In the genomic region with DNA sequence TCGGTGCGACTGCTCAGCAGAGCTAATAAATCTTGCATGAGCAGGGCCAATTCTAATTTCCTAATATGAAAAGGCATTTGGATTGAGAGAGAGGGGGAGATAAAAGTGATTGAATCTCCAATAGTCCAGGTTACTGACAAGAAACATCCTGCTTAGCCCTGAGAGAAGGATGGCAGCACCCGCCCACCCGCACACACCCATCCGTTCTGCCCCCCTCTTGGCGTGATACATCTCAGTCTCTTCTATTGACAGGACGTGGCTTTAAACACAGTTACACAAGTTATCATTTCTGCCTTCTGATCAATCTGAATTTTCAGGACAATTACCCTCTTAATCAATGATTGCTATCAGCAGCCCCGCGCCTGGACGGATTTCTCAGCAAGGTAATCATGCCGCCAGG, we compare ENCODE assay signal across 22 cellular contexts. TPM values are rescaled to one million over a fixed set of nuclear protein-coding genes. Genes with fewer than 3 reads are reported as not detected.
DNase-seq lines count a peak whose midpoint lies in the region; ATAC-seq and TF ChIP-seq lines count a peak whose summit lies in the region.
"Had no signal": no experiment of that assay in that cellular context is flagged by ENCODE, and none has a peak within 500 bp of the region (broad histone marks: within the 10 kb centered on the region; RNA-seq: fewer than 3 reads in every experiment).

No MANE protein-coding gene starts in this region.

- H3K4me1 Mint-ChIP-seq in activated CD8-positive, alpha-beta T cell treated with anti-CD3 and anti-CD28 coated beads for 36 hours (ENCODE audit: low read depth) = peaks cover 19% of the 10 kb centered on the region
- peaks cover 12% of the 10 kb centered on the region for H3K4me1 Mint-ChIP-seq in activated CD8-positive, alpha-beta T cell treated with anti-CD3 and anti-CD28 coated beads, Interleukin-2, amount 10 ng/mL, durations not matched to agents 7 days and 5 days (ENCODE audit: low read depth)
- peaks cover 6 to 46% (median 14%) of the 10 kb centered on the region in 4 donors for H3K4me1 Mint-ChIP-seq in CD4-positive, CD25-positive, alpha-beta regulatory T cell
- H3K4me1 Mint-ChIP-seq in endothelial cell (ENCODE audit: unreplicated experiment) = peaks cover 31% of the 10 kb centered on the region
- H3K4me1 Mint-ChIP-seq in stimulated activated effector memory CD8-positive, alpha-beta T cell treated with anti-CD3 and anti-CD28 coated beads, Interleukin-12 subunit alpha, Interleukin-12 subunit beta, amount 100 ng/mL, for 72 hours = peaks cover 10% of the 10 kb centered on the region

- POLR2A ChIA-PET in activated CD8-positive, alpha-beta T cell treated with anti-CD3 and anti-CD28 coated beads for 36 hours (lab: Charles Lee) = no interaction called here
- POLR2A ChIA-PET in activated CD8-positive, alpha-beta T cell treated with anti-CD3 and anti-CD28 coated beads, Interleukin-2, amount 10 ng/mL, durations not matched to agents 7 days and 5 days (lab: Charles Lee) = no interaction called here

- no peaks in the 10 kb centered on the region for H3K27me3 ChIP-seq in CD4-positive, CD25-positive, alpha-beta regulatory T cell (ENCODE audit: control insufficient read depth, insufficient read depth, low read length)
- no peaks in the 10 kb centered on the region for H3K27me3 ChIP-seq in SJCRH30
- no peaks in the 10 kb centered on the region for H3K27me3 ChIP-seq in hepatocyte
- H3K27me3 ChIP-seq: BLaER1 had no signal

- no peaks in the 10 kb centered on the region for H3K79me2 ChIP-seq in hepatocyte

- no peak overlapping the region for H3K4me3 Mint-ChIP-seq in activated CD8-positive, alpha-beta T cell treated with anti-CD3 and anti-CD28 coated beads for 36 hours
- H3K4me3 Mint-ChIP-seq in activated CD8-positive, alpha-beta T cell treated with anti-CD3 and anti-CD28 coated beads, Interleukin-2, amount 10 ng/mL, durations not matched to agents 7 days and 5 days = no peak overlapping the region
- H3K4me3 Mint-ChIP-seq in CD4-positive, CD25-positive, alpha-beta regulatory T cell = peak overlapping the region in 1 of 4 donors; percentile 13
- H3K4me3 Mint-ChIP-seq in endothelial cell (ENCODE audit: unreplicated experiment) = no peak overlapping the region
- H3K4me3 Mint-ChIP-seq in stimulated activated effector memory CD8-positive, alpha-beta T cell treated with anti-CD3 and anti-CD28 coated beads, Interleukin-12 subunit alpha, Interleukin-12 subunit beta, amount 100 ng/mL, for 72 hours = no peak overlapping the region
- H3K4me3 Mint-ChIP-seq: CD4-positive, alpha-beta memory T cell; GM23338; HFFc6 had no signal

- WGBS in hepatocyte (ENCODE audit: low lambda C conversion rate, missing lambda C conversion rate) = 95% methylated on average over 11 of the region's 11 CpGs

- intact Hi-C loops in activated CD8-positive, alpha-beta T cell treated with anti-CD3 and anti-CD28 coated beads for 36 hours (cut with micrococcal nuclease) = no loop called here

- no peaks in the 10 kb centered on the region for H3K27me3 Mint-ChIP-seq in activated CD8-positive, alpha-beta T cell treated with anti-CD3 and anti-CD28 coated beads for 36 hours
- no peaks in the 10 kb centered on the region for H3K27me3 Mint-ChIP-seq in activated CD8-positive, alpha-beta T cell treated with anti-CD3 and anti-CD28 coated beads, Interleukin-2, amount 10 ng/mL, durations not matched to agents 7 days and 5 days (ENCODE audit: low read depth)
- no peaks in the 10 kb centered on the region for H3K27me3 Mint-ChIP-seq in CD4-positive, CD25-positive, alpha-beta regulatory T cell
- H3K27me3 Mint-ChIP-seq in endothelial cell (ENCODE audit: unreplicated experiment) = peaks cover 8% of the 10 kb centered on the region
- H3K27me3 Mint-ChIP-seq: CD4-positive, alpha-beta memory T cell had no signal

- H3K27ac Mint-ChIP-seq in activated CD8-positive, alpha-beta T cell treated with anti-CD3 and anti-CD28 coated beads for 36 hours = no peak overlapping the region
- H3K27ac Mint-ChIP-seq in activated CD8-positive, alpha-beta T cell treated with anti-CD3 and anti-CD28 coated beads, Interleukin-2, amount 10 ng/mL, durations not matched to agents 7 days and 5 days = no peak overlapping the region
- H3K27ac Mint-ChIP-seq in CD4-positive, CD25-positive, alpha-beta regulatory T cell = peak overlapping the region in 2 of 3 donors; percentile 61 to 84
- H3K27ac Mint-ChIP-seq in endothelial cell (ENCODE audit: unreplicated experiment) = peak overlapping the region; percentile 15
- H3K27ac Mint-ChIP-seq in stimulated activated effector memory CD8-positive, alpha-beta T cell treated with anti-CD3 and anti-CD28 coated beads, Interleukin-12 subunit alpha, Interleukin-12 subunit beta, amount 100 ng/mL, for 72 hours = peak overlapping the region; percentile 46
- H3K27ac Mint-ChIP-seq: GM23338, HFFc6 had no signal

- H4K20me1 ChIP-seq in hepatocyte (ENCODE audit: insufficient read depth, poor library complexity, severe bottlenecking) = no peaks in the 10 kb centered on the region

- H2AFZ ChIP-seq in hepatocyte = no peak overlapping the region
- H2AFZ ChIP-seq: GM23338 had no signal

- H3K36me3 ChIP-seq in CD4-positive, CD25-positive, alpha-beta regulatory T cell (ENCODE audit: control insufficient read depth, insufficient read depth, low read length) = no peaks in the 10 kb centered on the region
- H3K36me3 ChIP-seq in SJCRH30 = no peaks in the 10 kb centered on the region
- H3K36me3 ChIP-seq in hepatocyte (replicated peaks; ENCODE audit: insufficient read depth, low read depth) = no peaks in the 10 kb centered on the region
- H3K36me3 ChIP-seq: HAP-1 had no signal

- CTCF ChIA-PET in activated CD8-positive, alpha-beta T cell treated with anti-CD3 and anti-CD28 coated beads for 36 hours (lab: Charles Lee) = no interaction called here
- CTCF ChIA-PET in activated CD8-positive, alpha-beta T cell treated with anti-CD3 and anti-CD28 coated beads, Interleukin-2, amount 10 ng/mL, durations not matched to agents 7 days and 5 days (lab: Charles Lee) = no interaction called here

- H3K36me3 Mint-ChIP-seq in activated CD8-positive, alpha-beta T cell treated with anti-CD3 and anti-CD28 coated beads for 36 hours (ENCODE audit: low read depth) = no peaks in the 10 kb centered on the region
- no peaks in the 10 kb centered on the region for H3K36me3 Mint-ChIP-seq in activated CD8-positive, alpha-beta T cell treated with anti-CD3 and anti-CD28 coated beads, Interleukin-2, amount 10 ng/mL, durations not matched to agents 7 days and 5 days (ENCODE audit: low read depth)
- H3K36me3 Mint-ChIP-seq in CD4-positive, CD25-positive, alpha-beta regulatory T cell = peaks cover 11% of the 10 kb centered on the region
- H3K36me3 Mint-ChIP-seq in endothelial cell (ENCODE audit: low read depth, unreplicated experiment) = peaks cover 10% of the 10 kb centered on the region
- no peaks in the 10 kb centered on the region for H3K36me3 Mint-ChIP-seq in stimulated activated effector memory CD8-positive, alpha-beta T cell treated with anti-CD3 and anti-CD28 coated beads, Interleukin-12 subunit alpha, Interleukin-12 subunit beta, amount 100 ng/mL, for 72 hours

- no peaks in the 10 kb centered on the region for H3K9me3 Mint-ChIP-seq in activated CD8-positive, alpha-beta T cell treated with anti-CD3 and anti-CD28 coated beads for 36 hours
- no peaks in the 10 kb centered on the region for H3K9me3 Mint-ChIP-seq in activated CD8-positive, alpha-beta T cell treated with anti-CD3 and anti-CD28 coated beads, Interleukin-2, amount 10 ng/mL, durations not matched to agents 7 days and 5 days (ENCODE audit: insufficient read depth)
- H3K9me3 Mint-ChIP-seq in CD4-positive, CD25-positive, alpha-beta regulatory T cell = no peaks in the 10 kb centered on the region
- no peaks in the 10 kb centered on the region for H3K9me3 Mint-ChIP-seq in endothelial cell (ENCODE audit: unreplicated experiment)
- no peaks in the 10 kb centered on the region for H3K9me3 Mint-ChIP-seq in stimulated activated effector memory CD8-positive, alpha-beta T cell treated with anti-CD3 and anti-CD28 coated beads, Interleukin-12 subunit alpha, Interleukin-12 subunit beta, amount 100 ng/mL, for 72 hours
- H3K9me3 Mint-ChIP-seq: CD4-positive, alpha-beta memory T cell; GM23338; HFFc6 had no signal

- H3K9me3 ChIP-seq in CD4-positive, CD25-positive, alpha-beta regulatory T cell (ENCODE audit: control insufficient read depth in 2 of 2, low read length in 2 of 2) = no peaks in the 10 kb centered on the region
- H3K9me3 ChIP-seq in SJCRH30 (replicated peaks) = no peaks in the 10 kb centered on the region
- no peaks in the 10 kb centered on the region for H3K9me3 ChIP-seq in hepatocyte (ENCODE audit: low read depth)
- H3K9me3 ChIP-seq: BLaER1, Caco-2, HAP-1 had no signal

- H3K4me3 ChIP-seq in CD4-positive, CD25-positive, alpha-beta regulatory T cell (ENCODE audit: low read depth, low read length) = no peak overlapping the region
- H3K4me3 ChIP-seq in SJCRH30 (no peak overlapping the region), hepatocyte (no peak overlapping the region)
- H3K4me3 ChIP-seq: BLaER1, GM23338, HAP-1, K562 had no signal

- H3K9me2 ChIP-seq in hepatocyte (replicated peaks; ENCODE audit: insufficient read depth) = no peaks in the 10 kb centered on the region

- no peak for TF ChIP-seq CTCF in activated CD8-positive, alpha-beta T cell treated with anti-CD3 and anti-CD28 coated beads for 36 hours (IDR thresholded peaks at IDR 0.05)
- TF ChIP-seq CTCF in endothelial cell (IDR thresholded peaks at IDR 0.05; ENCODE audit: unreplicated experiment) (no peak), hepatocyte (IDR thresholded peaks at IDR 0.05; ENCODE audit: poor library complexity) (no peak)

- H3K27ac ChIP-seq in CD4-positive, CD25-positive, alpha-beta regulatory T cell (ENCODE audit: insufficient read depth, low read length, poor library complexity, severe bottlenecking) = no peak overlapping the region
- H3K27ac ChIP-seq in SJCRH30 (no peak overlapping the region), hepatocyte (no peak overlapping the region)
- H3K27ac ChIP-seq: BLaER1 had no signal

- H3K4me1 ChIP-seq in CD4-positive, CD25-positive, alpha-beta regulatory T cell (ENCODE audit: control insufficient read depth, insufficient read depth, low read length, poor library complexity, severe bottlenecking) = no peaks in the 10 kb centered on the region
- H3K4me1 ChIP-seq in SJCRH30 (no peaks in the 10 kb centered on the region), hepatocyte (ENCODE audit: insufficient read depth) (peaks cover 26% of the 10 kb centered on the region)
- H3K4me1 ChIP-seq: BLaER1 had no signal

- no peak for ATAC-seq in activated CD8-positive, alpha-beta T cell treated with anti-CD3 and anti-CD28 coated beads for 36 hours
- no peak for ATAC-seq in activated CD8-positive, alpha-beta T cell treated with anti-CD3 and anti-CD28 coated beads, Interleukin-2, amount 10 ng/mL, durations not matched to agents 7 days and 5 days
- peak in 1 of 2 donors; percentile 45 for ATAC-seq in CD4-positive, CD25-positive, alpha-beta regulatory T cell (ENCODE audit: low read depth in 2 of 2)
- ATAC-seq in stimulated activated effector memory CD8-positive, alpha-beta T cell treated with anti-CD3 and anti-CD28 coated beads, Interleukin-12 subunit alpha, Interleukin-12 subunit beta, amount 100 ng/mL, for 72 hours = no peak
- ATAC-seq: GM23338, HepG2, PC-3 had no signal

- H3K4me2 ChIP-seq in hepatocyte = no peak overlapping the region
- H3K4me2 ChIP-seq: BLaER1, GM23338 had no signal

- peak; percentile 14 for DNase-seq in activated CD8-positive, alpha-beta T cell treated with anti-CD3 and anti-CD28 coated beads for 36 hours
- DNase-seq in activated CD8-positive, alpha-beta T cell treated with anti-CD3 and anti-CD28 coated beads, Interleukin-2, amount 10 ng/mL, durations not matched to agents 7 days and 5 days = no peak
- peak in 1 of 3 donors; percentile 76 for DNase-seq in CD4-positive, CD25-positive, alpha-beta regulatory T cell
- DNase-seq in endothelial cell (ENCODE audit: low spot score) (no peak), SJCRH30 (no peak), hepatocyte (ENCODE audit: low spot score) (no peak)
- no peak for DNase-seq in stimulated activated effector memory CD8-positive, alpha-beta T cell treated with anti-CD3 and anti-CD28 coated beads, Interleukin-12 subunit alpha, Interleukin-12 subunit beta, amount 100 ng/mL, for 72 hours (ENCODE audit: low spot score in 2 of 2)
- DNase-seq: Caco-2; CD4-positive, alpha-beta memory T cell; HFFc6; NCI-H1105; NCI-H1436 treated with DMSO at 0.1 percent for 48 hours; NCI-H187 treated with DMSO at 0.1 percent for 48 hours; NCI-H2107; NCI-H524; NCI-H748 treated with DMSO at 0.1 percent for 48 hours; PC-3 had no signal

RNA-seq across cellular contexts. Expression of a gene that starts 50.9 kb away (rescaled TPM):
- total RNA-seq in activated CD8-positive, alpha-beta T cell treated with anti-CD3 and anti-CD28 coated beads for 36 hours = 10 to 100 TPM; 26.5 to 29.6 TPM
- 10 to 100 TPM; 33.3 to 34.9 TPM for total RNA-seq in activated CD8-positive, alpha-beta T cell treated with anti-CD3 and anti-CD28 coated beads, Interleukin-2, amount 10 ng/mL, durations not matched to agents 7 days and 5 days
- total RNA-seq in CD4-positive, CD25-positive, alpha-beta regulatory T cell = 54.9 TPM
- 10 to 100 TPM; 33.5 to 39.9 (median 38.4) TPM for polyA plus RNA-seq in CD4-positive, CD25-positive, alpha-beta regulatory T cell
- total RNA-seq in endothelial cell (ENCODE audit: unreplicated experiment) (87.9 TPM), hepatocyte (28.8 and 34.4 TPM in 2 replicates)
- total RNA-seq in SJCRH30 (2014; rRNA removed; shearing (Covaris generic)) = 32.4 and 34.0 TPM in 2 replicates
- 46.7 and 61.8 TPM in 2 replicates for polyA plus RNA-seq in hepatocyte

Comparison
In these comparisons a context has a peak if more than half of its experiments do, and no peak if none do; other contexts are left out.
1. H3K27ac Mint-ChIP-seq: peak in CD4-positive, CD25-positive, alpha-beta regulatory T cell (2 of 3), endothelial cell (single experiment) and stimulated activated effector memory CD8-positive, alpha-beta T cell treated with anti-CD3 and anti-CD28 coated beads, Interleukin-12 subunit alpha, Interleukin-12 subunit beta, amount 100 ng/mL, for 72 hours (single experiment); none in activated CD8-positive, alpha-beta T cell treated with anti-CD3 and anti-CD28 coated beads for 36 hours (single experiment) and activated CD8-positive, alpha-beta T cell treated with anti-CD3 and anti-CD28 coated beads, Interleukin-2, amount 10 ng/mL, durations not matched to agents 7 days and 5 days (single experiment).